Comparison of ENCODE assay signal across 7 cellular contexts in the genomic region with DNA sequence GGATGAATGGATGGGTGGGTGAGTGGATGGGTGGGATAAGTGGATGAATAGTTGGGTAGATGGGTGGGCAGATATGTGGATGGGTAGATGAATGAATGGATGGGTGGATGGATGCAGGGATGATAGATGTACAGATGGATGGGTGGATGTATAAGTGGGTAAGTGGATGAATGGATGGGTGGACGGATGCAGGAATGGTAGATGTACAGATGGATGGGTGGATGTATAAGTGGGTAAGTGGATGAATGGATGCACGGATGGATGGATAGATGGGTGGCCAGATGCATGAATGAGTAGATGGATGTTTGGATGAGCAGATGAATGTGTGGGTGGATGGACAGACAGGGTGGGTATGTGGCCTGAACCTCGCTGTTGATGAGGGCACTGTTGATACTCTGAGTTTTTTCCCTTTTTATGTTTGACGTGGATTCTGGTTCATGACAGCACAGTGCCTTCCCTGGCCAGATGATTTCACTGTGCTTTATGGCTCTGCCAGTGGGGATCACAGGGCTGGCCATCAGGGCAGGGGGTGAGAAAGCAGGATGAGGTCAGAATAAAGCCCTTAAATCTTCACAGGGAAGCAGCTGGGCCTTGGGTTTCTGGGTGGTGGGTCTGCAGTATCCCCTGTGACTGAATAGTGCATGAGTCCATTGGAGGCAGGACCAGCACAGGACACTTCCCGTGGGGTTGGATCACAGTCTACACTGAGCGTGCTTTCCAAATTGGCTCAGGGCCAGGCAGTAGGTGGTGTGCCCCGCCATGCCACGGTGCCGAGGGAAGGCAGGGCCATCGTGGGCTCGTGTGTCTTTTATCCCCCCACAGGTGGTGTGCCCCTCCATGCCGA.
A peak's percentile ranks its signal among the peaks of the same experiment; 100 is the strongest.
DNase-seq lines count a peak whose midpoint lies in the region; ATAC-seq, FAIRE-seq and TF ChIP-seq lines count a peak whose summit lies in the region.
"Not testable (repeated sequence)": the region's sequence is repeated elsewhere in the genome, so short reads cannot be mapped to it uniquely, and the experiment has no call there.

No MANE protein-coding gene starts in this region.

- not testable (repeated sequence) for H3K4me1 ChIP-seq in spleen

- not testable (repeated sequence) for H3K36me3 Mint-ChIP-seq in type B pancreatic cell

- H3K4me1 Mint-ChIP-seq in type B pancreatic cell (ENCODE audit: unreplicated experiment), result not testable (repeated sequence)

- not testable (repeated sequence) for H3K9me3 Mint-ChIP-seq in type B pancreatic cell

- not testable (repeated sequence) for H3K27me3 Mint-ChIP-seq in type B pancreatic cell

- not testable (repeated sequence) for H3K27ac ChIP-seq in spleen

- DNase-seq in HTR-8/SVneo (ENCODE audit: insufficient read length, low spot score); bronchial epithelial cell (ENCODE audit: low read depth): not testable (repeated sequence)
- peak; percentile 69 for DNase-seq in mesenteric fat pad (ENCODE audit: low spot score)
- DNase-seq in posterior vena cava (ENCODE audit: low spot score), result peak; percentile 23
- DNase-seq in spleen, result peak; percentile 56
- peak; percentile 60 for DNase-seq in type B pancreatic cell (ENCODE audit: extremely low spot score, unreplicated experiment)

- not testable (repeated sequence) for H3K4me3 Mint-ChIP-seq in type B pancreatic cell

- 77 to 82% (median 80%) methylated on average over 4 to 12 of the region's 12 CpGs for WGBS in spleen, 5 donors

- intact Hi-C loops in posterior vena cava (cut with DNase I); spleen (cut with DNase I; ENCODE audit: low total_unique reads): not testable (repeated sequence)

- not testable (repeated sequence) for H3K9me3 ChIP-seq in spleen

- H3K27ac Mint-ChIP-seq in type B pancreatic cell, result not testable (repeated sequence)

- not testable (repeated sequence) for H3K36me3 ChIP-seq in bronchial epithelial cell (ENCODE audit: control insufficient read depth, insufficient read depth, low read length); spleen

- not testable (repeated sequence) for TF ChIP-seq POLR2A in spleen (IDR thresholded peaks at IDR 0.05)

- FAIRE-seq in HTR-8/SVneo (lab: Jason Lieb, UNC) (peak; percentile 69), bronchial epithelial cell (lab: Jason Lieb, UNC) (peak; percentile 99)

- TF ChIP-seq CTCF in bronchial epithelial cell (IDR thresholded peaks at IDR 0.05; ENCODE audit: insufficient read depth, low read length, severe bottlenecking); spleen (IDR thresholded peaks at IDR 0.05 in 8 of 11, conservative IDR thresholded peaks at IDR 0.05 in 3 of 11); type B pancreatic cell (conservative IDR thresholded peaks at IDR 0.05): not testable (repeated sequence)

- not testable (repeated sequence) for H3K27me3 ChIP-seq in bronchial epithelial cell (ENCODE audit: control insufficient read depth, insufficient read depth, low read length); spleen (replicated peaks in 1 of 7)

- H3K4me3 ChIP-seq in bronchial epithelial cell (ENCODE audit: low read depth, low read length); spleen: not testable (repeated sequence)

- ATAC-seq in esophagus mucosa, result peak; percentile 21
